Comparison of ENCODE assay signal across 8 cellular contexts in the genomic region with DNA sequence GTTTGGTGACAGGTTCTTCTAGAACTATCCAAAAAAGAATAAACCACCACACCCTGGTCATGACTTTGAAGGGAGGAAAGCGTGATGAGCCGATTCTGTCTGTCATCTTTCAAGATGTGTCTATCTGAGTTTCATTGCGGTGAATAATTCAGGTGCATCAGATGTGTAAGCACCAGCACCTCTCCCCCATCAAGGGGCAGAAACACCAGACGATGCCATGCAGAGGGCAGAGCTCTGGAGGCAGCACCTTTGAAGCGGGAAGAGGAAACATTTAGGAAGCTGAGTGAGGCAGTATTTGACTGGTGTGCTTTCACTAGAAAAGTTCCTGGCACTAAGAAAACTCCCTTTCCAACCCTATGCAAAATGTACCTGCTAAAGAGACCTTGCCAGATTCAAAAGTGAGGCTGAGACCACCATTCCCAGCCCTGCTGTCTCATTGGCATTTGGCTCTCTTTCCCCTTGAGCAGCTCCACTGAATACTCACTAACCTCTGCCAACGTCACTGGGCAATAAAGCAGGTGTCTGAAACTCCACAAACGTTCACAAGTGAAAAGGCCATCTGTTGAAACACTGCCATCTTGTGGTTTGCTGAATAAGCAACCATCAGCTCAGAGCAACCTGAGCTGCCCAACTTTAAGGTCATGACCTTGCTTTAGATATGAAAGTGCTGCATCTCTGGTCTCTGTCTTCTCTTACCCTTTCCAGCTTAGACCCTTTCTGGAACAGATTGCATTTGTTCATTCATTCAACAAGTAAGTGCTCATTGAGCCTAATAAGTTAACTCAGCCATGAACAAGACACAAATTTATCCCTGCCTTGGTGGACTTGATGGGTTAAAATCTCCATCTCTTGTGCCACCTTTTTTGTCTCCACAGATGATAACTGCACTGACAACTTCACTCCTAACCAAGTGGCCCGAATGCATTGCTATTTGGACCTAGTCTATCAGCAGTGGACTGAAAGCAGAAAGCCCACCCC.
A peak's percentile ranks its signal among the peaks of the same experiment; 100 is the strongest.
DNase-seq lines count a peak whose midpoint lies in the region; ATAC-seq and TF ChIP-seq lines count a peak whose summit lies in the region.

No MANE protein-coding gene starts in this region.

- H3K4me3 ChIP-seq in SJCRH30 (no peak overlapping the region), fibroblast of pulmonary artery (replicated peaks; ENCODE audit: low read depth, low read length) (no peak overlapping the region), parathyroid adenoma (ENCODE audit: low read depth, low read length) (no peak overlapping the region)

- no peaks in the 10 kb centered on the region for H3K9me3 Mint-ChIP-seq in CD14-positive monocyte

- H3K27me3 ChIP-seq in SJCRH30 (no peaks in the 10 kb centered on the region), parathyroid adenoma (ENCODE audit: control insufficient read depth, insufficient read depth, low read length) (no peaks in the 10 kb centered on the region)

- H3K9ac ChIP-seq in parathyroid adenoma, result no peak overlapping the region

- no peaks in the 10 kb centered on the region for H3K79me2 ChIP-seq in parathyroid adenoma

- H3K36me3 Mint-ChIP-seq in CD14-positive monocyte, result no peaks in the 10 kb centered on the region

- H3K4me2 ChIP-seq in parathyroid adenoma (ENCODE audit: low read length), result no peak overlapping the region

- DNase-seq in CD14-positive monocyte (ENCODE audit: low spot score), result no peak
- DNase-seq in NCI-H128 (lab: John Stamatoyannopoulos, UW; ENCODE audit: unreplicated experiment), result peak; percentile 20
- DNase-seq in SJCRH30, result peak; percentile 29 to 72
- DNase-seq in fibroblast of pulmonary artery (ENCODE audit: low read depth), result peak; percentile 49
- no peak for DNase-seq in cortex of kidney (lab: John Stamatoyannopoulos, UW)

- H3K27ac Mint-ChIP-seq in CD14-positive monocyte, result peak overlapping the region in 1 of 7 donors; percentile 39

- intact Hi-C loops in CD14-positive monocyte (cut with micrococcal nuclease), result no loop called here

- H3K9me3 ChIP-seq in SJCRH30 (replicated peaks) (no peaks in the 10 kb centered on the region), parathyroid adenoma (ENCODE audit: control insufficient read depth, low read length) (no peaks in the 10 kb centered on the region)

- no peaks in the 10 kb centered on the region for H3K4me1 Mint-ChIP-seq in CD14-positive monocyte

- H3K4me3 Mint-ChIP-seq in CD14-positive monocyte, result no peak overlapping the region

- TF ChIP-seq CTCF in CD14-positive monocyte (IDR thresholded peaks at IDR 0.05) (peak; percentile 47), fibroblast of pulmonary artery (IDR thresholded peaks at IDR 0.05; ENCODE audit: low read length, missing control alignments) (peak; percentile 73), parathyroid adenoma (IDR thresholded peaks at IDR 0.05) (peak; percentile 52)

- no peaks in the 10 kb centered on the region for H3K4me1 ChIP-seq in SJCRH30
- H3K4me1 ChIP-seq in parathyroid adenoma, result peaks cover 4% of the 10 kb centered on the region

- H3K36me3 ChIP-seq in SJCRH30 (no peaks in the 10 kb centered on the region), parathyroid adenoma (ENCODE audit: control insufficient read depth, insufficient read depth, low read length) (no peaks in the 10 kb centered on the region)

- no peak overlapping the region for H2AFZ ChIP-seq in parathyroid adenoma

- ATAC-seq in GM18520 (IDR thresholded peaks at IDR 0.05; ENCODE audit: unreplicated experiment), result peak; percentile 96
- peak; percentile 89 for ATAC-seq in HG02884 (IDR thresholded peaks at IDR 0.05; ENCODE audit: unreplicated experiment)

- no peaks in the 10 kb centered on the region for H3K27me3 Mint-ChIP-seq in CD14-positive monocyte (ENCODE audit: low read depth in 3 of 3)

- H3K27ac ChIP-seq in SJCRH30 (no peak overlapping the region), parathyroid adenoma (no peak overlapping the region)

Comparison
In these comparisons a context has a peak if more than half of its experiments do, and no peak if none do; other contexts are left out.
1. DNase-seq: peak in NCI-H128 (single experiment), SJCRH30 (2 of 2) and fibroblast of pulmonary artery (single experiment); none in CD14-positive monocyte (single experiment) and cortex of kidney (single experiment).
2. Peak in every context shown above with its lines, with median percentiles within 50 percentile points of each other: CTCF ChIP-seq.